1 cellular context compared by ENCODE assay signal in the genomic region with DNA sequence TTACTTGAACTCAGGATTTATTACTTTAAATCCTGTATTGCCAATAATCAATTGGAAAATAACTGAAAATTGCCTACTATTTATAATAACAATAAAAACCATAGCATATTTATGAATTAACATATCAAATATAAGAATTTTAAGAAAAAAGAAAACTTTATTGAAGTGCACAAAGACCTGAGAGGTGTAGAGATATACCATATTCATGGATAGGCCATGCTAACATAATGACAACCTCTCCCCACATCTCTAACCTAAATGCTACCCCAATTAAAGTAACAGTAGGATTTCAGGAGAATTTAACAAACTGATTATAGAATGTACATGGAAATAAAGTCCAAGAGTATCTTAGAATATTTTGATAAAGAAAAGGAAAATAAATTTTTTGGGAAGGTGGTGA.
TF ChIP-seq lines count a peak whose summit lies in the region.

No MANE protein-coding gene starts in this region.

TF ChIP-seq in WTC11, 78 proteins besides CTCF, POLR2A, EP300 and RAD21:
- TF ChIP-seq, protein P1, sequence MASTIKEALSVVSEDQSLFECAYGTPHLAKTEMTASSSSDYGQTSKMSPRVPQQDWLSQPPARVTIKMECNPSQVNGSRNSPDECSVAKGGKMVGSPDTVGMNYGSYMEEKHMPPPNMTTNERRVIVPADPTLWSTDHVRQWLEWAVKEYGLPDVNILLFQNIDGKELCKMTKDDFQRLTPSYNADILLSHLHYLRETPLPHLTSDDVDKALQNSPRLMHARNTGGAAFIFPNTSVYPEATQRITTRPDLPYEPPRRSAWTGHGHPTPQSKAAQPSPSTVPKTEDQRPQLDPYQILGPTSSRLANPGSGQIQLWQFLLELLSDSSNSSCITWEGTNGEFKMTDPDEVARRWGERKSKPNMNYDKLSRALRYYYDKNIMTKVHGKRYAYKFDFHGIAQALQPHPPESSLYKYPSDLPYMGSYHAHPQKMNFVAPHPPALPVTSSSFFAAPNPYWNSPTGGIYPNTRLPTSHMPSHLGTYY (CRISPR knock-in tag; IDR thresholded peaks at IDR 0.05): no peak
- TF ChIP-seq HMGA2 (CRISPR knock-in tag; IDR thresholded peaks at IDR 0.05): no peak
- TF ChIP-seq TP53 (CRISPR knock-in tag; IDR thresholded peaks at IDR 0.05): no peak
- TF ChIP-seq FOXJ3 (CRISPR knock-in tag; IDR thresholded peaks at IDR 0.05; ENCODE audit: borderline replicate concordance): no peak
- TF ChIP-seq, protein P2, sequence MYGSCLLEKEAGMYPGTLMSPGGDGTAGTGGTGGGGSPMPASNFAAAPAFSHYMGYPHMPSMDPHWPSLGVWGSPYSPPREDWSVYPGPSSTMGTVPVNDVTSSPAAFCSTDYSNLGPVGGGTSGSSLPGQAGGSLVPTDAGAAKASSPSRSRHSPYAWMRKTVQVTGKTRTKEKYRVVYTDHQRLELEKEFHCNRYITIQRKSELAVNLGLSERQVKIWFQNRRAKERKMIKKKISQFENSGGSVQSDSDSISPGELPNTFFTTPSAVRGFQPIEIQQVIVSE (CRISPR knock-in tag; IDR thresholded peaks at IDR 0.05; ENCODE audit: borderline replicate concordance): no peak
- TF ChIP-seq, protein P3, sequence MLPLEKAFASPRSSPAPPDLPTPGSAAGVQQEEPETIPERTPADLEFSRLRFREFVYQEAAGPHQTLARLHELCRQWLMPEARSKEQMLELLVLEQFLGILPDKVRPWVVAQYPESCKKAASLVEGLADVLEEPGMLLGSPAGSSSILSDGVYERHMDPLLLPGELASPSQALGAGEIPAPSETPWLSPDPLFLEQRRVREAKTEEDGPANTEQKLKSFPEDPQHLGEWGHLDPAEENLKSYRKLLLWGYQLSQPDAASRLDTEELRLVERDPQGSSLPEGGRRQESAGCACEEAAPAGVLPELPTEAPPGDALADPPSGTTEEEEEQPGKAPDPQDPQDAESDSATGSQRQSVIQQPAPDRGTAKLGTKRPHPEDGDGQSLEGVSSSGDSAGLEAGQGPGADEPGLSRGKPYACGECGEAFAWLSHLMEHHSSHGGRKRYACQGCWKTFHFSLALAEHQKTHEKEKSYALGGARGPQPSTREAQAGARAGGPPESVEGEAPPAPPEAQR (CRISPR knock-in tag; IDR thresholded peaks at IDR 0.05): no peak
- no peak for TF ChIP-seq RELA (CRISPR knock-in tag; IDR thresholded peaks at IDR 0.05; ENCODE audit: borderline replicate concordance)
